ENCODE assay signal across 17 cellular contexts in genomic region chr15:35548435-35548834, GRCh38. TPM values are rescaled to one million over a fixed set of nuclear protein-coding genes. Genes with fewer than 3 reads are reported as not detected.
DNase-seq lines count a peak whose midpoint lies in the region; ATAC-seq, FAIRE-seq and TF ChIP-seq lines count a peak whose summit lies in the region.
"Had no signal": no experiment of that assay in that cellular context is flagged by ENCODE, and none has a peak within 500 bp of the region (broad histone marks: within the 10 kb centered on the region; RNA-seq: fewer than 3 reads in every experiment).

No MANE protein-coding gene starts in this region.

- DNase-seq in GM23338 (ENCODE audit: low spot score) (peak; percentile 81), astrocyte (ENCODE audit: low read depth) (peak; percentile 4), glutamatergic neuron (no peak), medulla oblongata (ENCODE audit: extremely low spot score) (peak; percentile 15), GM13976 (ENCODE audit: low spot score) (no peak)
- DNase-seq in stimulated activated naive CD8-positive, alpha-beta T cell treated with anti-CD3 and anti-CD28 coated beads, Interleukin-15, amount 100 ng/mL, for 72 hours = no peak
- DNase-seq in activated T-helper 1 cell treated with anti-CD3 and anti-CD28 coated beads, Interleukin-12 subunit alpha, Interleukin-12 subunit beta, Interleukin-2, Interleukin-4 antibody, amounts not matched to agents 30 ng/mL and 10 ng/mL and 1 ng/mL, durations not matched to agents 14 hours and 24 hours and 36 hours (ENCODE audit: low spot score) = no peak
- DNase-seq: DMS53, NCI-H1436, NCI-H2081, NCI-H2227 treated with DMSO at 0.1 percent for 48 hours, NCI-H748 treated with DMSO at 0.1 percent for 48 hours had no signal

- H3K4me3 Mint-ChIP-seq in GM23338 = peak overlapping the region; percentile 41
- no peak overlapping the region for H3K4me3 Mint-ChIP-seq in astrocyte (ENCODE audit: unreplicated experiment)
- peak overlapping the region; percentile 27 for H3K4me3 Mint-ChIP-seq in glutamatergic neuron (ENCODE audit: unreplicated experiment)
- no peak overlapping the region for H3K4me3 Mint-ChIP-seq in stimulated activated naive CD8-positive, alpha-beta T cell treated with anti-CD3 and anti-CD28 coated beads, Interleukin-15, amount 100 ng/mL, for 72 hours
- H3K4me3 Mint-ChIP-seq in activated T-helper 1 cell treated with anti-CD3 and anti-CD28 coated beads, Interleukin-12 subunit alpha, Interleukin-12 subunit beta, Interleukin-2, Interleukin-4 antibody, amounts not matched to agents 30 ng/mL and 10 ng/mL and 1 ng/mL, durations not matched to agents 14 hours and 24 hours and 36 hours = no peak overlapping the region
- H3K4me3 Mint-ChIP-seq: CD14-positive monocyte had no signal

- H3K9ac ChIP-seq in astrocyte (ENCODE audit: low read length) = no peak overlapping the region

- H3K79me2 ChIP-seq in GM23338 (replicated peaks; ENCODE audit: insufficient read depth) (0 out of 2 replicates have a peak, but pooled peaks cover 3% of the 10 kb centered on the region), astrocyte (ENCODE audit: insufficient read depth, low read length) (no peaks in the 10 kb centered on the region)

- H3K4me1 ChIP-seq in GM23338 (ENCODE audit: insufficient read depth) (peaks cover 37% of the 10 kb centered on the region), astrocyte (ENCODE audit: insufficient read depth, low read length) (peaks cover 10% of the 10 kb centered on the region)

- TF ChIP-seq CTCF in GM23338 (conservative IDR thresholded peaks at IDR 0.05; ENCODE audit: low read depth in 2 of 2) (no peak), astrocyte (IDR thresholded peaks at IDR 0.05; ENCODE audit: insufficient read depth, low read depth, low read length) (no peak), glutamatergic neuron (IDR thresholded peaks at IDR 0.05; ENCODE audit: partially characterized antibody, unreplicated experiment) (no peak), GM13976 (IDR thresholded peaks at IDR 0.05; ENCODE audit: borderline replicate concordance, control extremely low read depth, extremely low read depth, insufficient read depth, missing control alignments) (no peak)

- H3K27ac Mint-ChIP-seq in GM23338 (peak overlapping the region; percentile 85), astrocyte (ENCODE audit: unreplicated experiment) (no peak overlapping the region), glutamatergic neuron (ENCODE audit: unreplicated experiment) (no peak overlapping the region)
- H3K27ac Mint-ChIP-seq in stimulated activated naive CD8-positive, alpha-beta T cell treated with anti-CD3 and anti-CD28 coated beads, Interleukin-15, amount 100 ng/mL, for 72 hours = no peak overlapping the region
- no peak overlapping the region for H3K27ac Mint-ChIP-seq in activated T-helper 1 cell treated with anti-CD3 and anti-CD28 coated beads, Interleukin-12 subunit alpha, Interleukin-12 subunit beta, Interleukin-2, Interleukin-4 antibody, amounts not matched to agents 30 ng/mL and 10 ng/mL and 1 ng/mL, durations not matched to agents 14 hours and 24 hours and 36 hours
- H3K27ac Mint-ChIP-seq: CD14-positive monocyte had no signal

- H2AFZ ChIP-seq in GM23338 = no peak overlapping the region
- no peak overlapping the region for H2AFZ ChIP-seq in astrocyte (ENCODE audit: low read depth, low read length)

- H3K9me2 ChIP-seq in GM23338 (ENCODE audit: insufficient read depth) = no peaks in the 10 kb centered on the region

- H4K20me1 ChIP-seq in GM23338 (replicated peaks; ENCODE audit: insufficient read depth) (no peaks in the 10 kb centered on the region), astrocyte (ENCODE audit: insufficient read depth, low read length) (no peaks in the 10 kb centered on the region)

- no peak for FAIRE-seq in astrocyte (lab: Jason Lieb, UNC)
- FAIRE-seq: A549, GM12892 had no signal

- H3K9me3 ChIP-seq in astrocyte (ENCODE audit: insufficient read depth, low read depth, low read length) = no peaks in the 10 kb centered on the region
- H3K9me3 ChIP-seq: A549 had no signal

- in situ Hi-C loops in GM13976 (cut with MboI; ENCODE audit: low sequenced_read_pairs, unreplicated experiment) = no loop called here

- H3K9me3 Mint-ChIP-seq in GM23338 (peaks cover 2% of the 10 kb centered on the region; the same call in 1 of the 3 replicates), astrocyte (ENCODE audit: unreplicated experiment) (no peaks in the 10 kb centered on the region), glutamatergic neuron (ENCODE audit: unreplicated experiment) (peaks cover 10% of the 10 kb centered on the region)
- peaks cover 0 to 3% of the 10 kb centered on the region in 2 donors for H3K9me3 Mint-ChIP-seq in stimulated activated naive CD8-positive, alpha-beta T cell treated with anti-CD3 and anti-CD28 coated beads, Interleukin-15, amount 100 ng/mL, for 72 hours
- no peaks in the 10 kb centered on the region for H3K9me3 Mint-ChIP-seq in activated T-helper 1 cell treated with anti-CD3 and anti-CD28 coated beads, Interleukin-12 subunit alpha, Interleukin-12 subunit beta, Interleukin-2, Interleukin-4 antibody, amounts not matched to agents 30 ng/mL and 10 ng/mL and 1 ng/mL, durations not matched to agents 14 hours and 24 hours and 36 hours
- H3K9me3 Mint-ChIP-seq: CD14-positive monocyte had no signal

- peak overlapping the region; percentile 71; the same call in 1 of the 2 replicates for H3K4me3 ChIP-seq in GM23338
- no peak overlapping the region for H3K4me3 ChIP-seq in astrocyte (ENCODE audit: insufficient read depth, low read depth, low read length)
- H3K4me3 ChIP-seq: A549, SK-N-MC had no signal

- H3K4me2 ChIP-seq in GM23338 (peak overlapping the region; percentile 84), astrocyte (ENCODE audit: low read length) (no peak overlapping the region)
- H3K4me2 ChIP-seq: A549 had no signal

- peaks cover 45% of the 10 kb centered on the region for H3K4me1 Mint-ChIP-seq in GM23338
- H3K4me1 Mint-ChIP-seq in astrocyte (ENCODE audit: low read depth, unreplicated experiment) = peaks cover 7% of the 10 kb centered on the region
- peaks cover 12% of the 10 kb centered on the region for H3K4me1 Mint-ChIP-seq in glutamatergic neuron (ENCODE audit: low read depth, unreplicated experiment)
- H3K4me1 Mint-ChIP-seq in stimulated activated naive CD8-positive, alpha-beta T cell treated with anti-CD3 and anti-CD28 coated beads, Interleukin-15, amount 100 ng/mL, for 72 hours = peaks cover 33% of the 10 kb centered on the region
- peaks cover 10% of the 10 kb centered on the region for H3K4me1 Mint-ChIP-seq in activated T-helper 1 cell treated with anti-CD3 and anti-CD28 coated beads, Interleukin-12 subunit alpha, Interleukin-12 subunit beta, Interleukin-2, Interleukin-4 antibody, amounts not matched to agents 30 ng/mL and 10 ng/mL and 1 ng/mL, durations not matched to agents 14 hours and 24 hours and 36 hours (ENCODE audit: low read depth)

- peak overlapping the region; percentile 98 for H3K27ac ChIP-seq in GM23338 (ENCODE audit: low read depth)
- H3K27ac ChIP-seq in astrocyte (ENCODE audit: low read depth, low read length) = no peak overlapping the region
- H3K27ac ChIP-seq: A549, SK-N-MC had no signal

- H3K27me3 Mint-ChIP-seq in GM23338 (ENCODE audit: insufficient read depth, low read depth, poor library complexity) = no peaks in the 10 kb centered on the region
- H3K27me3 Mint-ChIP-seq in astrocyte (ENCODE audit: low read depth, unreplicated experiment) = no peaks in the 10 kb centered on the region
- no peaks in the 10 kb centered on the region for H3K27me3 Mint-ChIP-seq in glutamatergic neuron (ENCODE audit: unreplicated experiment)
- H3K27me3 Mint-ChIP-seq in stimulated activated naive CD8-positive, alpha-beta T cell treated with anti-CD3 and anti-CD28 coated beads, Interleukin-15, amount 100 ng/mL, for 72 hours = no peaks in the 10 kb centered on the region
- H3K27me3 Mint-ChIP-seq in activated T-helper 1 cell treated with anti-CD3 and anti-CD28 coated beads, Interleukin-12 subunit alpha, Interleukin-12 subunit beta, Interleukin-2, Interleukin-4 antibody, amounts not matched to agents 30 ng/mL and 10 ng/mL and 1 ng/mL, durations not matched to agents 14 hours and 24 hours and 36 hours (ENCODE audit: insufficient read depth) = peaks cover 2% of the 10 kb centered on the region

- H3K36me3 Mint-ChIP-seq in GM23338 (ENCODE audit: low read depth) (peaks cover 11% of the 10 kb centered on the region; the same call in 2 of the 3 replicates), astrocyte (ENCODE audit: low read depth, unreplicated experiment) (peaks cover 10% of the 10 kb centered on the region), glutamatergic neuron (ENCODE audit: unreplicated experiment) (no peaks in the 10 kb centered on the region)
- no peaks in the 10 kb centered on the region for H3K36me3 Mint-ChIP-seq in activated T-helper 1 cell treated with anti-CD3 and anti-CD28 coated beads, Interleukin-12 subunit alpha, Interleukin-12 subunit beta, Interleukin-2, Interleukin-4 antibody, amounts not matched to agents 30 ng/mL and 10 ng/mL and 1 ng/mL, durations not matched to agents 14 hours and 24 hours and 36 hours (ENCODE audit: low read depth)
- H3K36me3 Mint-ChIP-seq: CD14-positive monocyte had no signal

- ATAC-seq in GM23338 = peak; percentile 16
- no peak for ATAC-seq in stimulated activated naive CD8-positive, alpha-beta T cell treated with anti-CD3 and anti-CD28 coated beads, Interleukin-15, amount 100 ng/mL, for 72 hours
- no peak for ATAC-seq in GM19023 (IDR thresholded peaks at IDR 0.05; ENCODE audit: unreplicated experiment)
- ATAC-seq: A549 had no signal

- H3K27me3 ChIP-seq in GM23338 (ENCODE audit: insufficient read depth) (no peaks in the 10 kb centered on the region), astrocyte (ENCODE audit: insufficient read depth, low read length) (no peaks in the 10 kb centered on the region)

- H3F3A ChIP-seq in GM23338 (replicated peaks; ENCODE audit: low read depth) = no peaks in the 10 kb centered on the region; the same call in 1 of the 2 replicates

- H3K36me3 ChIP-seq in GM23338 (ENCODE audit: insufficient read depth) (no peaks in the 10 kb centered on the region), astrocyte (ENCODE audit: insufficient read depth, low read length) (no peaks in the 10 kb centered on the region)

- intact Hi-C loops in activated T-helper 1 cell treated with anti-CD3 and anti-CD28 coated beads, Interleukin-12 subunit alpha, Interleukin-12 subunit beta, Interleukin-2, Interleukin-4 antibody, amounts not matched to agents 30 ng/mL and 10 ng/mL and 1 ng/mL, durations not matched to agents 14 hours and 24 hours and 36 hours (cut with micrococcal nuclease) = loop anchor here (5.0 to 10.0 kb wide), 4 partner anchors 124 to 1514 kb away; partner anchors contain the start of genes AVEN and ZNF770

RNA-seq across cellular contexts. Expression of gene DPH6, which starts 2.5 kb away (rescaled TPM):
- total RNA-seq in GM23338 (2014; rRNA removed; shearing (Covaris generic)) = 37.9 and 44.5 TPM in 2 replicates
- polyA plus RNA-seq in GM23338 (2016; fragmentation: Nextera tagmentation; extraction: Ambion mirVana) = 42.4 and 46.9 TPM in 2 replicates
- total RNA-seq in astrocyte = 6.9 and 7.6 TPM in 2 replicates
- 14.2 TPM for total RNA-seq in glutamatergic neuron (ENCODE audit: unreplicated experiment)
- total RNA-seq in activated T-helper 1 cell treated with anti-CD3 and anti-CD28 coated beads, Interleukin-12 subunit alpha, Interleukin-12 subunit beta, Interleukin-2, Interleukin-4 antibody, amounts not matched to agents 30 ng/mL and 10 ng/mL and 1 ng/mL, durations not matched to agents 14 hours and 24 hours and 36 hours = 10.7 and 13.1 TPM in 2 replicates

Comparison
In these comparisons a context has a peak if more than half of its experiments do, and no peak if none do; other contexts are left out.
1. DNase-seq: peak in GM23338 (single experiment), astrocyte (single experiment) and medulla oblongata (single experiment); none in glutamatergic neuron (single experiment), stimulated activated naive CD8-positive, alpha-beta T cell treated with anti-CD3 and anti-CD28 coated beads, Interleukin-15, amount 100 ng/mL, for 72 hours (0 of 2), activated T-helper 1 cell treated with anti-CD3 and anti-CD28 coated beads, Interleukin-12 subunit alpha, Interleukin-12 subunit beta, Interleukin-2, Interleukin-4 antibody, amounts not matched to agents 30 ng/mL and 10 ng/mL and 1 ng/mL, durations not matched to agents 14 hours and 24 hours and 36 hours (single experiment) and GM13976 (single experiment).
2. H3K4me3 Mint-ChIP-seq: peak in GM23338 (single experiment) and glutamatergic neuron (single experiment); none in astrocyte (single experiment), stimulated activated naive CD8-positive, alpha-beta T cell treated with anti-CD3 and anti-CD28 coated beads, Interleukin-15, amount 100 ng/mL, for 72 hours (0 of 2) and activated T-helper 1 cell treated with anti-CD3 and anti-CD28 coated beads, Interleukin-12 subunit alpha, Interleukin-12 subunit beta, Interleukin-2, Interleukin-4 antibody, amounts not matched to agents 30 ng/mL and 10 ng/mL and 1 ng/mL, durations not matched to agents 14 hours and 24 hours and 36 hours (single experiment).